In genomic region chr10:31484407-31485135, GRCh38 we compare ENCODE assay signal across 19 cellular contexts.
"Had no signal": no experiment of that assay in that cellular context is flagged by ENCODE, and none has a peak within 500 bp of the region (broad histone marks: within the 10 kb centered on the region; RNA-seq: fewer than 3 reads in every experiment).

No MANE protein-coding gene starts in this region.

- DNase-seq: activated CD4-positive, alpha-beta T cell treated with anti-CD3 and anti-CD28 coated beads for 1 hour; activated CD4-positive, alpha-beta T cell treated with anti-CD3 and anti-CD28 coated beads, Interleukin-2, amount 50 U/mL, for 4 hours; activated effector memory CD4-positive, alpha-beta T cell treated with anti-CD3 and anti-CD28 coated beads, Interleukin-2, amount 50 U/mL, for 16 hours; activated T-cell treated with anti-CD3 and anti-CD28 coated beads, Interleukin-2, amount 50 U/mL, for 72 hours; amniotic stem cell; effector memory CD8-positive, alpha-beta T cell; esophagus squamous epithelium; immature natural killer cell; left cardiac atrium; mesendoderm; naive thymus-derived CD4-positive, alpha-beta T cell; right cardiac atrium; stimulated activated CD4-positive, alpha-beta T cell treated with anti-CD3 and anti-CD28 coated beads, Interleukin-2, amount 100 ng/mL, for 24 hours; stimulated activated naive CD4-positive, alpha-beta T cell treated with Interleukin-2 at 50 U/mL for 16 hours; T-helper 1 cell; thyroid gland had no signal

- H3K4me3 ChIP-seq: esophagus squamous epithelium, neural progenitor cell, prostate gland, thyroid gland had no signal

- ATAC-seq: activated naive CD4-positive, alpha-beta T cell treated with anti-CD3 and anti-CD28 coated beads, Interleukin-2, amount 50 U/mL, for 72 hours; activated T-cell treated with anti-CD3 and anti-CD28 coated beads, Interleukin-2, amount 50 U/mL, for 72 hours; effector memory CD8-positive, alpha-beta T cell; left cardiac atrium; naive thymus-derived CD4-positive, alpha-beta T cell; right cardiac atrium had no signal
